1 cellular context compared by ENCODE assay signal in the genomic region with DNA sequence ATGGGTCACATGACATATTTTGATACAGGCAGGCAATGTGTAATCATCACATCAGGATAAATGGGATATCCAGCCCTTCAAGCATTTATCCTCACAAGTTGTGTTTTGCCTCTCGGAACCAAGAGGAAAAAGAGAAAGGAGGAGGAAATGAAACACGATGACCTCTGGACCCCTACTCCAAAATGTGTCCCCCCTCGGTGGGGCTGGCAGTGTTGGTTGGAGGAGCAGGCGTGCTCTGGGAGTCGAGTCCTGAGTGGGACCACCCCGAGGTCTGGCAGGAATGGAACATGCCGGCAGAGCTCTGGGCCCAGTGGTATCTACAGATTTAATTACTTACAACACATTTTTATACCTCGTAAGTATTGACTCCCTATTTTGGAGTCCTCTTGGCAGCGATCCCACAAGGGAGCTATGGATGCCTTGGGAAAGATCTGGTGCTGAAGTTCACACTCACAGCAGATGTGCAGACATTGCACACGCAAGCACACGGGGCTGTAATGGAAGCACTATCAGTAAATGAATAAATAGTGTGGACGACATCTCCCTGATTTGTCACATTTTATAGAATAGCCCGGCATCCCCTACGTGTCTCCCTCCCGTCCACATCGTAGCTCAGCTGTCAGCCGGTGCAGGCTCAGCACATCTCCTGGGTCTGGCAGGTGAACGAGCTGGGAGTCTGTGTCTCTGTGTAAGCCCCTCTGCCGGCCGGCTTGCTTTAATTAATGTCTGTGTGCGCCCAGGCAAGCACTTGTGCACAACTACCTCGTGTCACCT.
TF ChIP-seq lines count a peak whose summit lies in the region.

No MANE protein-coding gene starts in this region.

TF ChIP-seq in SK-N-SH treated with all-trans-retinoic acid at 6 μM for 48 hours, 23 proteins besides CTCF, POLR2A, EP300 and RAD21 (continued from another document):
- TF ChIP-seq, protein P1, sequence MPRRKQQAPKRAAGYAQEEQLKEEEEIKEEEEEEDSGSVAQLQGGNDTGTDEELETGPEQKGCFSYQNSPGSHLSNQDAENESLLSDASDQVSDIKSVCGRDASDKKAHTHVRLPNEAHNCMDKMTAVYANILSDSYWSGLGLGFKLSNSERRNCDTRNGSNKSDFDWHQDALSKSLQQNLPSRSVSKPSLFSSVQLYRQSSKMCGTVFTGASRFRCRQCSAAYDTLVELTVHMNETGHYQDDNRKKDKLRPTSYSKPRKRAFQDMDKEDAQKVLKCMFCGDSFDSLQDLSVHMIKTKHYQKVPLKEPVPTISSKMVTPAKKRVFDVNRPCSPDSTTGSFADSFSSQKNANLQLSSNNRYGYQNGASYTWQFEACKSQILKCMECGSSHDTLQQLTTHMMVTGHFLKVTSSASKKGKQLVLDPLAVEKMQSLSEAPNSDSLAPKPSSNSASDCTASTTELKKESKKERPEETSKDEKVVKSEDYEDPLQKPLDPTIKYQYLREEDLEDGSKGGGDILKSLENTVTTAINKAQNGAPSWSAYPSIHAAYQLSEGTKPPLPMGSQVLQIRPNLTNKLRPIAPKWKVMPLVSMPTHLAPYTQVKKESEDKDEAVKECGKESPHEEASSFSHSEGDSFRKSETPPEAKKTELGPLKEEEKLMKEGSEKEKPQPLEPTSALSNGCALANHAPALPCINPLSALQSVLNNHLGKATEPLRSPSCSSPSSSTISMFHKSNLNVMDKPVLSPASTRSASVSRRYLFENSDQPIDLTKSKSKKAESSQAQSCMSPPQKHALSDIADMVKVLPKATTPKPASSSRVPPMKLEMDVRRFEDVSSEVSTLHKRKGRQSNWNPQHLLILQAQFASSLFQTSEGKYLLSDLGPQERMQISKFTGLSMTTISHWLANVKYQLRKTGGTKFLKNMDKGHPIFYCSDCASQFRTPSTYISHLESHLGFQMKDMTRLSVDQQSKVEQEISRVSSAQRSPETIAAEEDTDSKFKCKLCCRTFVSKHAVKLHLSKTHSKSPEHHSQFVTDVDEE (CRISPR knock-in tag; IDR thresholded peaks at IDR 0.05), result no peak
- TF ChIP-seq ISL1 (CRISPR knock-in tag; IDR thresholded peaks at IDR 0.05), result no peak
- TF ChIP-seq SNAI2 (CRISPR knock-in tag; IDR thresholded peaks at IDR 0.05), result no peak
- TF ChIP-seq ZNF70 (CRISPR knock-in tag; IDR thresholded peaks at IDR 0.05), result no peak
- TF ChIP-seq, protein P2, sequence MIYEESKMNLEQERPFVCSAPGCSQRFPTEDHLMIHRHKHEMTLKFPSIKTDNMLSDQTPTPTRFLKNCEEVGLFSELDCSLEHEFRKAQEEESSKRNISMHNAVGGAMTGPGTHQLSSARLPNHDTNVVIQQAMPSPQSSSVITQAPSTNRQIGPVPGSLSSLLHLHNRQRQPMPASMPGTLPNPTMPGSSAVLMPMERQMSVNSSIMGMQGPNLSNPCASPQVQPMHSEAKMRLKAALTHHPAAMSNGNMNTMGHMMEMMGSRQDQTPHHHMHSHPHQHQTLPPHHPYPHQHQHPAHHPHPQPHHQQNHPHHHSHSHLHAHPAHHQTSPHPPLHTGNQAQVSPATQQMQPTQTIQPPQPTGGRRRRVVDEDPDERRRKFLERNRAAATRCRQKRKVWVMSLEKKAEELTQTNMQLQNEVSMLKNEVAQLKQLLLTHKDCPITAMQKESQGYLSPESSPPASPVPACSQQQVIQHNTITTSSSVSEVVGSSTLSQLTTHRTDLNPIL (CRISPR knock-in tag; IDR thresholded peaks at IDR 0.05; ENCODE audit: low read depth), result no peak
- TF ChIP-seq PPARA (CRISPR knock-in tag; IDR thresholded peaks at IDR 0.05; ENCODE audit: borderline replicate concordance), result no peak
- TF ChIP-seq, protein P3, sequence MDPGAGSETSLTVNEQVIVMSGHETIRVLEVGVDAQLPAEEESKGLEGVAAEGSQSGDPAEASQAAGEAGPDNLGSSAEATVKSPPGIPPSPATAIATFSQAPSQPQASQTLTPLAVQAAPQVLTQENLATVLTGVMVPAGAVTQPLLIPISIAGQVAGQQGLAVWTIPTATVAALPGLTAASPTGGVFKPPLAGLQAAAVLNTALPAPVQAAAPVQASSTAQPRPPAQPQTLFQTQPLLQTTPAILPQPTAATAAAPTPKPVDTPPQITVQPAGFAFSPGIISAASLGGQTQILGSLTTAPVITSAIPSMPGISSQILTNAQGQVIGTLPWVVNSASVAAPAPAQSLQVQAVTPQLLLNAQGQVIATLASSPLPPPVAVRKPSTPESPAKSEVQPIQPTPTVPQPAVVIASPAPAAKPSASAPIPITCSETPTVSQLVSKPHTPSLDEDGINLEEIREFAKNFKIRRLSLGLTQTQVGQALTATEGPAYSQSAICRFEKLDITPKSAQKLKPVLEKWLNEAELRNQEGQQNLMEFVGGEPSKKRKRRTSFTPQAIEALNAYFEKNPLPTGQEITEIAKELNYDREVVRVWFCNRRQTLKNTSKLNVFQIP (CRISPR knock-in tag; IDR thresholded peaks at IDR 0.05; ENCODE audit: borderline replicate concordance, low read depth), result no peak
- no peak for TF ChIP-seq ARNTL (CRISPR knock-in tag; IDR thresholded peaks at IDR 0.05; ENCODE audit: borderline replicate concordance, low read depth)
- TF ChIP-seq ZNF8 (CRISPR knock-in tag; IDR thresholded peaks at IDR 0.05), result no peak
